Comparison of ENCODE assay signal across 21 cellular contexts in the genomic region with DNA sequence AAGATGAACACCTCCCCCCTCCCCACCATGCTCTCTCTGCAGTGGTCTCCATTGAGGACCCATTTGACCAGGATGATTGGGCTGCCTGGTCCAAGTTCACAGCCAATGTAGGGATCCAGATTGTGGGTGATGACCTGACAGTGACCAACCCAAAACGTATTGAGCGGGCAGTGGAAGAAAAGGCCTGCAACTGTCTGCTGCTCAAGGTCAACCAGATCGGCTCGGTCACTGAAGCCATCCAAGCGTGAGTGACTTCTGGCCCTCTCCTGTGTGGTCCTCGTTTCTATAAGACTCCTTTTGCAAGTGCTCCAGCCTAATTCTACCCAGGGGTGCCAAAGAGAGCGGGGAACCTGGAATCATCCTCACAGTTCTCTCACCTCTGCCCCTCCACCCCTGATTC. TPM values are rescaled to one million over a fixed set of nuclear protein-coding genes. Genes with fewer than 3 reads are reported as not detected.
DNase-seq lines count a peak whose midpoint lies in the region; ATAC-seq, FAIRE-seq and TF ChIP-seq lines count a peak whose summit lies in the region.
"Had no signal": no experiment of that assay in that cellular context is flagged by ENCODE, and none has a peak within 500 bp of the region (broad histone marks: within the 10 kb centered on the region; RNA-seq: fewer than 3 reads in every experiment).

No MANE protein-coding gene starts in this region.

- no TSS peak for BruUV-seq in HepG2 (replicated peaks; lab: Mats Ljungman, UMichigan)

- peaks cover 2% of the 10 kb centered on the region for H3K79me2 ChIP-seq in HepG2 (ENCODE audit: insufficient read depth, low read length)
- H3K79me2 ChIP-seq: parathyroid adenoma had no signal

- no peak overlapping the region for H3K9ac ChIP-seq in HepG2 (ENCODE audit: insufficient read depth, low read depth, low read length)
- H3K9ac ChIP-seq: parathyroid adenoma had no signal

- no peaks in the 10 kb centered on the region for H3K27me3 ChIP-seq in HepG2 (ENCODE audit: control insufficient read depth in 1 of 2, insufficient read depth in 2 of 2, low read length in 2 of 2)
- H3K27me3 ChIP-seq in right lobe of liver, result no peaks in the 10 kb centered on the region
- H3K27me3 ChIP-seq: gastrocnemius medialis, uterus had no signal

- H3K27ac Mint-ChIP-seq in glutamatergic neuron (ENCODE audit: unreplicated experiment), result no peak overlapping the region
- H3K27ac Mint-ChIP-seq: CD4-positive, CD25-positive, alpha-beta regulatory T cell had no signal

- no peaks in the 10 kb centered on the region for H4K20me1 ChIP-seq in HepG2 (ENCODE audit: insufficient read depth, low read length)

- H3K4me3 ChIP-seq in HepG2 (replicated peaks in 1 of 3; ENCODE audit: insufficient read depth in 1 of 3, low read depth in 2 of 3, low read length in 3 of 3) (no peak overlapping the region), right lobe of liver (no peak overlapping the region)
- H3K4me3 ChIP-seq: gastrocnemius medialis, uterus had no signal

- no peak for TF ChIP-seq EP300 in HepG2 (IDR thresholded peaks at IDR 0.05; ENCODE audit: low read depth in 2 of 2, low read length in 2 of 2)
- TF ChIP-seq EP300 in HepG2 (CRISPR knock-in tag; IDR thresholded peaks at IDR 0.05; ENCODE audit: borderline replicate concordance), result no peak

- in situ Hi-C loops in HepG2 (cut with HindIII; ENCODE audit: extremely low pct_ligation_motif_present, low pct_unique_long_range_greater_than_20kb), result no loop called here

- POLR2A ChIA-PET in HepG2 (lab: Yijun Ruan, JAX), result no interaction called here

- ATAC-seq in HepG2, result no peak
- ATAC-seq in right lobe of liver, result no peak
- no peak for ATAC-seq in GM18909 (IDR thresholded peaks at IDR 0.05; ENCODE audit: poor library complexity, unreplicated experiment)
- ATAC-seq: gastrocnemius medialis; HCT116; naive thymus-derived CD8-positive, alpha-beta T cell had no signal

- peak overlapping the region; percentile 57 for H3K4me3 Mint-ChIP-seq in glutamatergic neuron (ENCODE audit: unreplicated experiment)
- H3K4me3 Mint-ChIP-seq: naive thymus-derived CD8-positive, alpha-beta T cell had no signal

- peaks cover 12% of the 10 kb centered on the region for H3K9me3 Mint-ChIP-seq in glutamatergic neuron (ENCODE audit: unreplicated experiment)
- H3K9me3 Mint-ChIP-seq: CD4-positive, CD25-positive, alpha-beta regulatory T cell; naive thymus-derived CD8-positive, alpha-beta T cell had no signal

- no peak overlapping the region for H3K4me2 ChIP-seq in HepG2 (ENCODE audit: low read depth, low read length)

- no peak for FAIRE-seq in HepG2 (lab: Jason Lieb, UNC)

- peaks cover 45% of the 10 kb centered on the region for H3K4me1 Mint-ChIP-seq in glutamatergic neuron (ENCODE audit: low read depth, unreplicated experiment)

- peaks cover 14% of the 10 kb centered on the region for H3K27me3 Mint-ChIP-seq in glutamatergic neuron (ENCODE audit: unreplicated experiment)
- H3K27me3 Mint-ChIP-seq: CD4-positive, CD25-positive, alpha-beta regulatory T cell; naive thymus-derived CD8-positive, alpha-beta T cell had no signal

- TF ChIP-seq CTCF in HepG2 (CRISPR knock-in tag; IDR thresholded peaks at IDR 0.05) (no peak), right lobe of liver (IDR thresholded peaks at IDR 0.05) (no peak), glutamatergic neuron (IDR thresholded peaks at IDR 0.05; ENCODE audit: partially characterized antibody, unreplicated experiment) (no peak)

- H3K4me1 ChIP-seq in HepG2 (ENCODE audit: insufficient read depth, low read length), result peaks cover 30% of the 10 kb centered on the region
- peaks cover 0 to 23% (median 11%) of the 10 kb centered on the region in 4 donors for H3K4me1 ChIP-seq in right lobe of liver

- 93% methylated on average over 7 of the region's 7 CpGs for WGBS in HepG2 (ENCODE audit: low lambda C conversion rate)
- 100% methylated on average over 1 of the region's 7 CpGs for WGBS in right lobe of liver (ENCODE audit: insufficient coverage, low coverage, low lambda C conversion rate, missing lambda C conversion rate)

- CTCF ChIA-PET in HepG2 (lab: Yijun Ruan, JAX; ENCODE audit: low intra/inter-chr PET ratio, low total read pairs), result no interaction called here

- H3K27ac ChIP-seq in HepG2 (ENCODE audit: extremely low read length, insufficient read depth, low read length) (no peak overlapping the region), right lobe of liver (no peak overlapping the region)
- H3K27ac ChIP-seq: gastrocnemius medialis, parathyroid adenoma, uterus had no signal

- H3K9me3 ChIP-seq in HepG2 (ENCODE audit: low read length) (no peaks in the 10 kb centered on the region), right lobe of liver (no peaks in the 10 kb centered on the region)
- H3K9me3 ChIP-seq: gastrocnemius medialis, uterus had no signal

- H3K36me3 ChIP-seq in HepG2 (replicated peaks in 1 of 2; ENCODE audit: control insufficient read depth in 1 of 2, insufficient read depth in 2 of 2, low read length in 2 of 2), result peaks cover 5 to 33% of the 10 kb centered on the region in 2 experiments; a peak in 3 of 5 replicates
- H3K36me3 ChIP-seq in right lobe of liver, result no peaks in the 10 kb centered on the region
- H3K36me3 ChIP-seq: gastrocnemius medialis, uterus had no signal

- TF ChIP-seq RAD21 in HepG2 (CRISPR knock-in tag; IDR thresholded peaks at IDR 0.05), result no peak

- TF ChIP-seq POLR2A in HepG2 (IDR thresholded peaks at IDR 0.05; ENCODE audit: insufficient read depth in 1 of 2, low read depth in 2 of 2, low read length in 2 of 2) (no peak), right lobe of liver (IDR thresholded peaks at IDR 0.05) (no peak)

- intact Hi-C loops in HepG2 (cut with micrococcal nuclease; ENCODE audit: unreplicated experiment) (no loop called here), right lobe of liver (cut with DNase I) (no loop called here)

- peaks cover 9% of the 10 kb centered on the region for H3K36me3 Mint-ChIP-seq in glutamatergic neuron (ENCODE audit: unreplicated experiment)

- H2AFZ ChIP-seq in HepG2 (ENCODE audit: low read length), result no peak overlapping the region
- H2AFZ ChIP-seq: parathyroid adenoma had no signal

- DNase-seq in HepG2 (ENCODE audit: low spot score), result no peak
- DNase-seq in right lobe of liver, result no peak
- DNase-seq in glutamatergic neuron, result no peak
- no peak for DNase-seq in AML-193 (lab: John Stamatoyannopoulos, UW)
- no peak for DNase-seq in stimulated activated CD4-positive, alpha-beta T cell treated with anti-CD3 and anti-CD28 coated beads, Interleukin-2, amount 100 ng/mL, for 48 hours
- DNase-seq: activated CD4-positive, alpha-beta T cell treated with anti-CD3 and anti-CD28 coated beads for 48 hours; activated naive CD4-positive, alpha-beta T cell; anterior cingulate cortex; CD4-positive, CD25-positive, alpha-beta regulatory T cell; gastrocnemius medialis; GDM1; naive thymus-derived CD8-positive, alpha-beta T cell; NCI-H1694; stimulated activated CD4-positive, alpha-beta T cell treated with anti-CD3 and anti-CD28 coated beads, Interleukin-1b, Interleukin-23, amount 100 ng/mL, for 48 hours; SW 1271; uterus had no signal

RNA-seq across cellular contexts. Expression of a gene that starts 6.2 kb away (rescaled TPM):
- total RNA-seq in HepG2 (2016; rRNA removed; fragmentation: Illumina TruSeq; extraction: Trizol) (2.1 TPM in 2 replicates), right lobe of liver (10 to 100 TPM in 5 of 6 experiments, 1 to 10 TPM in 1; 9.2 to 24.1 (median 16.8) TPM), glutamatergic neuron (ENCODE audit: unreplicated experiment) (94.6 TPM)
- total RNA-seq in HepG2 (2016; cell fraction: cytosol; rRNA removed; fragmentation: Illumina TruSeq; extraction: Trizol; ENCODE audit: low read depth), result 0.97 and 1.4 TPM in 2 replicates
- total RNA-seq in HepG2 (2016; cell fraction: insoluble cytoplasmic fraction; rRNA removed; fragmentation: Illumina TruSeq; extraction: Trizol), result 1.8 and 2.3 TPM in 2 replicates
- total RNA-seq in HepG2 (2016; cell fraction: membrane; rRNA removed; fragmentation: Illumina TruSeq; extraction: Trizol), result 3.1 and 3.4 TPM in 2 replicates
- total RNA-seq in HepG2 (2016; cell fraction: nucleus; rRNA removed; fragmentation: Illumina TruSeq; extraction: Trizol), result 3.3 and 4.6 TPM in 2 replicates
- 8.6 and 10.7 TPM in 2 replicates for polyA plus RNA-seq in HepG2 (2011; rRNA removed)
- polyA plus RNA-seq in HepG2 (2011; cell fraction: cytosol; rRNA removed), result 3.5 and 4.5 TPM in 2 replicates
- 50.2 and 56.9 TPM in 2 replicates for polyA plus RNA-seq in HepG2 (2011; cell fraction: nucleus; rRNA removed)
- polyA plus RNA-seq in HepG2 (2012), result 20.6 and 31.4 TPM in 2 replicates
- 8.7 and 9.0 TPM in 2 replicates for polyA plus RNA-seq in HepG2 (2016; cell fraction: cytosol; fragmentation: Illumina TruSeq; extraction: Trizol; ENCODE audit: low read depth)
- 13.6 and 21.5 TPM in 2 replicates for polyA plus RNA-seq in HepG2 (2016; cell fraction: insoluble cytoplasmic fraction; fragmentation: Illumina TruSeq; extraction: Trizol; ENCODE audit: low read depth)
- polyA plus RNA-seq in HepG2 (2016; cell fraction: membrane; fragmentation: Illumina TruSeq; extraction: Trizol; ENCODE audit: low read depth), result 11.0 and 15.3 TPM in 2 replicates
- polyA plus RNA-seq in HepG2 (2016; cell fraction: nucleus; fragmentation: Illumina TruSeq; extraction: Trizol; ENCODE audit: insufficient read depth, low read depth), result 41.0 and 44.9 TPM in 2 replicates
- polyA minus RNA-seq in HepG2 (2011; rRNA and poly(A)+ RNA removed; ENCODE audit: low replicate concordance), result 13.5 and 19.8 TPM in 2 replicates
- 10.4 and 11.3 TPM in 2 replicates for polyA minus RNA-seq in HepG2 (2011; cell fraction: cytosol; rRNA and poly(A)+ RNA removed)
- 11.7 and 14.7 TPM in 2 replicates for polyA minus RNA-seq in HepG2 (2011; cell fraction: nucleus; rRNA and poly(A)+ RNA removed)

RNA-seq across cellular contexts. Expression of a gene that starts 7.2 kb away (rescaled TPM):
- 15.9 and 19.3 TPM in 2 replicates for total RNA-seq in HepG2 (2016; rRNA removed; fragmentation: Illumina TruSeq; extraction: Trizol)
- total RNA-seq in HepG2 (2016; cell fraction: cytosol; rRNA removed; fragmentation: Illumina TruSeq; extraction: Trizol; ENCODE audit: low read depth), result 5.8 and 6.3 TPM in 2 replicates
- 12.7 and 19.8 TPM in 2 replicates for total RNA-seq in HepG2 (2016; cell fraction: insoluble cytoplasmic fraction; rRNA removed; fragmentation: Illumina TruSeq; extraction: Trizol)
- total RNA-seq in HepG2 (2016; cell fraction: membrane; rRNA removed; fragmentation: Illumina TruSeq; extraction: Trizol), result 7.9 and 8.5 TPM in 2 replicates
- 21.7 and 25.4 TPM in 2 replicates for total RNA-seq in HepG2 (2016; cell fraction: nucleus; rRNA removed; fragmentation: Illumina TruSeq; extraction: Trizol)
- 136 and 144 TPM in 2 replicates for polyA plus RNA-seq in HepG2 (2011; rRNA removed)
- polyA plus RNA-seq in HepG2 (2011; cell fraction: cytosol; rRNA removed), result 105 and 112 TPM in 2 replicates
- 451 and 486 TPM in 2 replicates for polyA plus RNA-seq in HepG2 (2011; cell fraction: nucleus; rRNA removed)
- 102 and 116 TPM in 2 replicates for polyA plus RNA-seq in HepG2 (2012)
- polyA plus RNA-seq in HepG2 (2016; cell fraction: cytosol; fragmentation: Illumina TruSeq; extraction: Trizol; ENCODE audit: low read depth), result 3.6 and 3.8 TPM in 2 replicates
- polyA plus RNA-seq in HepG2 (2016; cell fraction: insoluble cytoplasmic fraction; fragmentation: Illumina TruSeq; extraction: Trizol; ENCODE audit: low read depth), result 18.2 and 20.1 TPM in 2 replicates
- polyA plus RNA-seq in HepG2 (2016; cell fraction: membrane; fragmentation: Illumina TruSeq; extraction: Trizol; ENCODE audit: low read depth), result 7.1 and 7.2 TPM in 2 replicates
- 89.6 and 99.9 TPM in 2 replicates for polyA plus RNA-seq in HepG2 (2016; cell fraction: nucleus; fragmentation: Illumina TruSeq; extraction: Trizol; ENCODE audit: insufficient read depth, low read depth)
- 23.5 and 92.8 TPM in 2 replicates for polyA minus RNA-seq in HepG2 (2011; rRNA and poly(A)+ RNA removed; ENCODE audit: low replicate concordance)
- polyA minus RNA-seq in HepG2 (2011; cell fraction: cytosol; rRNA and poly(A)+ RNA removed), result 35.6 and 39.9 TPM in 2 replicates
- 44.7 and 52.6 TPM in 2 replicates for polyA minus RNA-seq in HepG2 (2011; cell fraction: nucleus; rRNA and poly(A)+ RNA removed)
- 1 to 10 TPM; 1.1 to 9.3 (median 2.0) TPM for total RNA-seq in right lobe of liver
- 182 TPM for total RNA-seq in glutamatergic neuron (ENCODE audit: unreplicated experiment)

RNA-seq across cellular contexts. Expression of a gene that starts 16.9 kb away (rescaled TPM):
- total RNA-seq in HepG2 (2016; rRNA removed; fragmentation: Illumina TruSeq; extraction: Trizol) (6.0 and 6.7 TPM in 2 replicates), right lobe of liver (1 to 10 TPM in 5 of 6 experiments, under 1 TPM in 1; 0.93 to 4.3 (median 2.6) TPM), glutamatergic neuron (ENCODE audit: unreplicated experiment) (2.6 TPM)
- 2.5 and 3.3 TPM in 2 replicates for total RNA-seq in HepG2 (2016; cell fraction: cytosol; rRNA removed; fragmentation: Illumina TruSeq; extraction: Trizol; ENCODE audit: low read depth)
- 5.1 and 7.7 TPM in 2 replicates for total RNA-seq in HepG2 (2016; cell fraction: insoluble cytoplasmic fraction; rRNA removed; fragmentation: Illumina TruSeq; extraction: Trizol)
- 5.0 and 6.0 TPM in 2 replicates for total RNA-seq in HepG2 (2016; cell fraction: membrane; rRNA removed; fragmentation: Illumina TruSeq; extraction: Trizol)
- 4.0 and 5.4 TPM in 2 replicates for total RNA-seq in HepG2 (2016; cell fraction: nucleus; rRNA removed; fragmentation: Illumina TruSeq; extraction: Trizol)
- polyA plus RNA-seq in HepG2 (2011; rRNA removed), result 6.2 and 7.8 TPM in 2 replicates
- polyA plus RNA-seq in HepG2 (2011; cell fraction: cytosol; rRNA removed), result 5.2 TPM in 2 replicates
- polyA plus RNA-seq in HepG2 (2011; cell fraction: nucleus; rRNA removed), result 14.3 and 20.8 TPM in 2 replicates
- 5.3 and 6.9 TPM in 2 replicates for polyA plus RNA-seq in HepG2 (2012)
- 3.0 and 3.1 TPM in 2 replicates for polyA plus RNA-seq in HepG2 (2016; cell fraction: cytosol; fragmentation: Illumina TruSeq; extraction: Trizol; ENCODE audit: low read depth)
- polyA plus RNA-seq in HepG2 (2016; cell fraction: insoluble cytoplasmic fraction; fragmentation: Illumina TruSeq; extraction: Trizol; ENCODE audit: low read depth), result 6.4 and 8.2 TPM in 2 replicates
- 5.2 TPM in 2 replicates for polyA plus RNA-seq in HepG2 (2016; cell fraction: membrane; fragmentation: Illumina TruSeq; extraction: Trizol; ENCODE audit: low read depth)
- 7.8 and 11.0 TPM in 2 replicates for polyA plus RNA-seq in HepG2 (2016; cell fraction: nucleus; fragmentation: Illumina TruSeq; extraction: Trizol; ENCODE audit: insufficient read depth, low read depth)
- polyA minus RNA-seq in HepG2 (2011; rRNA and poly(A)+ RNA removed; ENCODE audit: low replicate concordance), result 5.6 and 8.7 TPM in 2 replicates
- 1.3 and 2.2 TPM in 2 replicates for polyA minus RNA-seq in HepG2 (2011; cell fraction: cytosol; rRNA and poly(A)+ RNA removed)
- polyA minus RNA-seq in HepG2 (2011; cell fraction: nucleus; rRNA and poly(A)+ RNA removed), result 9.1 and 14.9 TPM in 2 replicates

RNA-seq across cellular contexts. Expression of a gene that starts 22.1 kb away (rescaled TPM):
- not detected in 2 replicates for total RNA-seq in HepG2 (2016; rRNA removed; fragmentation: Illumina TruSeq; extraction: Trizol)
- total RNA-seq in HepG2 (2016; cell fraction: cytosol; rRNA removed; fragmentation: Illumina TruSeq; extraction: Trizol; ENCODE audit: low read depth), result not detected in 2 replicates
- total RNA-seq in HepG2 (2016; cell fraction: insoluble cytoplasmic fraction; rRNA removed; fragmentation: Illumina TruSeq; extraction: Trizol), result not detected in 2 replicates
- not detected in 2 replicates for total RNA-seq in HepG2 (2016; cell fraction: membrane; rRNA removed; fragmentation: Illumina TruSeq; extraction: Trizol)
- not detected in 2 replicates for total RNA-seq in HepG2 (2016; cell fraction: nucleus; rRNA removed; fragmentation: Illumina TruSeq; extraction: Trizol)
- polyA plus RNA-seq in HepG2 (2011; rRNA removed), result not detected in 2 replicates
- not detected in 2 replicates for polyA plus RNA-seq in HepG2 (2011; cell fraction: cytosol; rRNA removed)
- polyA plus RNA-seq in HepG2 (2011; cell fraction: nucleus; rRNA removed), result not detected in 2 replicates
- not detected in 2 replicates for polyA plus RNA-seq in HepG2 (2012)
- not detected in 2 replicates for polyA plus RNA-seq in HepG2 (2016; cell fraction: cytosol; fragmentation: Illumina TruSeq; extraction: Trizol; ENCODE audit: low read depth)
- not detected in 2 replicates for polyA plus RNA-seq in HepG2 (2016; cell fraction: insoluble cytoplasmic fraction; fragmentation: Illumina TruSeq; extraction: Trizol; ENCODE audit: low read depth)
- not detected in 2 replicates for polyA plus RNA-seq in HepG2 (2016; cell fraction: membrane; fragmentation: Illumina TruSeq; extraction: Trizol; ENCODE audit: low read depth)
- polyA plus RNA-seq in HepG2 (2016; cell fraction: nucleus; fragmentation: Illumina TruSeq; extraction: Trizol; ENCODE audit: insufficient read depth, low read depth), result not detected in 2 replicates
- polyA minus RNA-seq in HepG2 (2011; rRNA and poly(A)+ RNA removed; ENCODE audit: low replicate concordance), result not detected in 2 replicates
- polyA minus RNA-seq in HepG2 (2011; cell fraction: cytosol; rRNA and poly(A)+ RNA removed), result not detected in 2 replicates
- not detected in 2 replicates for polyA minus RNA-seq in HepG2 (2011; cell fraction: nucleus; rRNA and poly(A)+ RNA removed)
- total RNA-seq in right lobe of liver, result not detected
- total RNA-seq in glutamatergic neuron (ENCODE audit: unreplicated experiment), result not detected
- total RNA-seq: CD4-positive, CD25-positive, alpha-beta regulatory T cell; gastrocnemius medialis; MCF 10A; naive thymus-derived CD8-positive, alpha-beta T cell; uterus had no signal
- polyA plus RNA-seq: CD4-positive, CD25-positive, alpha-beta regulatory T cell; esophagus; naive thymus-derived CD8-positive, alpha-beta T cell had no signal

RNA-seq across cellular contexts. Expression of a gene that starts 22.3 kb away (rescaled TPM):
- 84.0 and 89.7 TPM in 2 replicates for total RNA-seq in HepG2 (2016; rRNA removed; fragmentation: Illumina TruSeq; extraction: Trizol)
- 98.3 and 102 TPM in 2 replicates for total RNA-seq in HepG2 (2016; cell fraction: cytosol; rRNA removed; fragmentation: Illumina TruSeq; extraction: Trizol; ENCODE audit: low read depth)
- total RNA-seq in HepG2 (2016; cell fraction: insoluble cytoplasmic fraction; rRNA removed; fragmentation: Illumina TruSeq; extraction: Trizol), result 84.2 and 105 TPM in 2 replicates
- total RNA-seq in HepG2 (2016; cell fraction: membrane; rRNA removed; fragmentation: Illumina TruSeq; extraction: Trizol), result 106 and 113 TPM in 2 replicates
- total RNA-seq in HepG2 (2016; cell fraction: nucleus; rRNA removed; fragmentation: Illumina TruSeq; extraction: Trizol), result 42.1 and 43.4 TPM in 2 replicates
- 287 and 302 TPM in 2 replicates for polyA plus RNA-seq in HepG2 (2011; rRNA removed)
- polyA plus RNA-seq in HepG2 (2011; cell fraction: cytosol; rRNA removed), result 405 and 458 TPM in 2 replicates
- 151 and 164 TPM in 2 replicates for polyA plus RNA-seq in HepG2 (2011; cell fraction: nucleus; rRNA removed)
- polyA plus RNA-seq in HepG2 (2012), result 75.2 and 129 TPM in 2 replicates
- 86.1 and 87.7 TPM in 2 replicates for polyA plus RNA-seq in HepG2 (2016; cell fraction: cytosol; fragmentation: Illumina TruSeq; extraction: Trizol; ENCODE audit: low read depth)
- 98.5 and 104 TPM in 2 replicates for polyA plus RNA-seq in HepG2 (2016; cell fraction: insoluble cytoplasmic fraction; fragmentation: Illumina TruSeq; extraction: Trizol; ENCODE audit: low read depth)
- 96.1 and 98.2 TPM in 2 replicates for polyA plus RNA-seq in HepG2 (2016; cell fraction: membrane; fragmentation: Illumina TruSeq; extraction: Trizol; ENCODE audit: low read depth)
- polyA plus RNA-seq in HepG2 (2016; cell fraction: nucleus; fragmentation: Illumina TruSeq; extraction: Trizol; ENCODE audit: insufficient read depth, low read depth), result 57.2 and 57.4 TPM in 2 replicates
- 93.0 and 145 TPM in 2 replicates for polyA minus RNA-seq in HepG2 (2011; rRNA and poly(A)+ RNA removed; ENCODE audit: low replicate concordance)
- polyA minus RNA-seq in HepG2 (2011; cell fraction: cytosol; rRNA and poly(A)+ RNA removed), result 36.8 and 41.7 TPM in 2 replicates
- polyA minus RNA-seq in HepG2 (2011; cell fraction: nucleus; rRNA and poly(A)+ RNA removed), result 37.5 and 38.8 TPM in 2 replicates
- 100 to 1,000 TPM in 2 of 6 experiments, 10 to 100 TPM in 4; 47.6 to 189 (median 70.5) TPM for total RNA-seq in right lobe of liver
- 184 TPM for total RNA-seq in glutamatergic neuron (ENCODE audit: unreplicated experiment)
